ENCODE assay signal across 9 cellular contexts in the genomic region with DNA sequence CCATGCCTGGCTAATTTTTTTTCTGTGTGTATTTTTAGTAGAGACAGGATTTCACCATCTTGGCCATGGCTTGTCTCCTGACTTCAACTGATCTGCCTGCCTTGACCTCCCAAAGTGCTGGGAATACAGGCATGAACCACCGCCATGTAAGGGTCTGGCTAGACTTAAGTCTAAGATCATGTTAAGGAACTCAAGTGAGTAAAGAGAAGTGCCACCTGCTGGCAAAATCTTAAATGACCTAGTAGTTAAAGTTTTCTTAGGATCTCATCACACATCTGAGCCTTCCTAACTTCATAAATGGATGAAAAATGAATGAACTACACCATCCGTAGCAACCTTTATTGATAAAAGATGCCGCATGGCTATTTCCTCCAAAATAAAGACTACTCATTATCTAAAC. TPM values are rescaled to one million over a fixed set of nuclear protein-coding genes. Genes with fewer than 3 reads are reported as not detected.
DNase-seq lines count a peak whose midpoint lies in the region; ATAC-seq, FAIRE-seq and TF ChIP-seq lines count a peak whose summit lies in the region.
"Had no signal": no experiment of that assay in that cellular context is flagged by ENCODE, and none has a peak within 500 bp of the region (broad histone marks: within the 10 kb centered on the region; RNA-seq: fewer than 3 reads in every experiment).

No MANE protein-coding gene starts in this region.

- no peak overlapping the region for H2BK5ac ChIP-seq in neuronal stem cell (ENCODE audit: low read length)

- no CpG with 5 or more reads among the region's 3 CpGs for WGBS in neuronal stem cell (ENCODE audit: extremely low coverage in 2 of 2, insufficient read length in 2 of 2, insufficient replicate concordance in 1 of 2), 2 donors

- H4K8ac ChIP-seq in neuronal stem cell (ENCODE audit: low read depth, low read length) = no peak overlapping the region

- BruUV-seq in Calu3 (replicated peaks; lab: Mats Ljungman, UMichigan) = no TSS peak

- intact Hi-C loops in Calu3 (cut with micrococcal nuclease; ENCODE audit: unreplicated experiment) = loop anchor here (1.0 kb wide), 2 partner anchors 119 to 566 kb away; no protein-coding TSS in a partner anchor

- H3K4me1 Mint-ChIP-seq in Calu3 (ENCODE audit: low read depth, unreplicated experiment) = peaks cover 5% of the 10 kb centered on the region

- H3K27ac ChIP-seq in RWPE2 (ENCODE audit: poor library complexity, severe bottlenecking) (no peak overlapping the region), neuronal stem cell (replicated peaks; ENCODE audit: low read length) (no peak overlapping the region)
- H3K27ac ChIP-seq: thoracic aorta had no signal

- TF ChIP-seq POLR2A in H54 (IDR thresholded peaks at IDR 0.05; ENCODE audit: low read depth, low read length) = no peak

- H3K27me3 Mint-ChIP-seq in Calu3 (ENCODE audit: unreplicated experiment) = no peaks in the 10 kb centered on the region

- H4K91ac ChIP-seq in neuronal stem cell (ENCODE audit: low read depth, low read length, poor library complexity) = no peak overlapping the region

- no peak for ATAC-seq in RWPE2 (ENCODE audit: low read depth)

- TF ChIP-seq CTCF in Calu3 (IDR thresholded peaks at IDR 0.05; ENCODE audit: unreplicated experiment) (peak; percentile 24), RWPE2 (IDR thresholded peaks at IDR 0.05; ENCODE audit: poor library complexity, severe bottlenecking) (peak; percentile 58)

- no peak overlapping the region for H2BK120ac ChIP-seq in neuronal stem cell (ENCODE audit: low read depth, low read length)

- H2AK5ac ChIP-seq in neuronal stem cell (ENCODE audit: low read depth, low read length) = no peak overlapping the region

- H3K4me2 ChIP-seq in neuronal stem cell (ENCODE audit: insufficient read depth, low read length, poor library complexity, severe bottlenecking) = no peak overlapping the region

- CTCF ChIA-PET in Calu3 (lab: Charles Lee) = no interaction called here

- H3K4me3 ChIP-seq in RWPE2 (ENCODE audit: severe bottlenecking) (no peak overlapping the region), neuronal stem cell (ENCODE audit: low read length in 2 of 2) (no peak overlapping the region)
- H3K4me3 ChIP-seq: thoracic aorta had no signal

- FAIRE-seq in H54 (lab: Jason Lieb, UNC) = no peak

- no peak overlapping the region for H3K4ac ChIP-seq in neuronal stem cell (ENCODE audit: low read length)

- peak; percentile 45 for DNase-seq in Calu3
- peak; percentile 55 for DNase-seq in H54 (ENCODE audit: insufficient read length, low spot score)
- no peak for DNase-seq in RWPE2 (ENCODE audit: low spot score)
- peak; percentile 32 for DNase-seq in iPS-NIHi11 (ENCODE audit: low spot score)
- DNase-seq in NCI-H1436 (lab: John Stamatoyannopoulos, UW) = no peak
- DNase-seq in NCI-H524 treated with DMSO at 0.1 percent for 48 hours (lab: John Stamatoyannopoulos, UW) = no peak
- no peak for DNase-seq in neuronal stem cell (ENCODE audit: low spot score)
- DNase-seq in NCI-H446 (lab: John Stamatoyannopoulos, UW) = no peak

- no peak overlapping the region for H3K4me3 Mint-ChIP-seq in Calu3 (ENCODE audit: low read depth, unreplicated experiment)

- H3K9ac ChIP-seq in neuronal stem cell (ENCODE audit: low read depth, low read length, poor library complexity) = no peak overlapping the region

- no peak overlapping the region for H3K27ac Mint-ChIP-seq in Calu3 (ENCODE audit: unreplicated experiment)

- H3K36me3 Mint-ChIP-seq in Calu3 (ENCODE audit: insufficient read depth, unreplicated experiment) = peaks cover 5% of the 10 kb centered on the region

- no peak overlapping the region for H2BK12ac ChIP-seq in neuronal stem cell (ENCODE audit: low read length)

- H3K14ac ChIP-seq in neuronal stem cell (ENCODE audit: low read length) = no peak overlapping the region

- no peak overlapping the region for H3K23ac ChIP-seq in neuronal stem cell (ENCODE audit: low read depth, low read length, poor library complexity)

- H3K9me3 Mint-ChIP-seq in Calu3 (ENCODE audit: low read depth, unreplicated experiment) = no peaks in the 10 kb centered on the region

- H3K79me1 ChIP-seq in neuronal stem cell (ENCODE audit: low read depth, low read length) = no peaks in the 10 kb centered on the region

- no peak overlapping the region for H2AFZ ChIP-seq in neuronal stem cell (ENCODE audit: low read length)

- H3K27me3 ChIP-seq in RWPE2 (ENCODE audit: insufficient read depth, poor library complexity, severe bottlenecking) (no peaks in the 10 kb centered on the region), neuronal stem cell (ENCODE audit: control insufficient read depth in 3 of 3, insufficient read depth in 3 of 3, low read depth in 1 of 3, low read length in 3 of 3) (no peaks in the 10 kb centered on the region)

- H3K4me1 ChIP-seq in RWPE2 (ENCODE audit: insufficient read depth, poor library complexity, severe bottlenecking) (peaks cover 4% of the 10 kb centered on the region), neuronal stem cell (ENCODE audit: control insufficient read depth in 2 of 2, insufficient read depth in 1 of 2, low read depth in 1 of 2, low read length in 2 of 2) (no peaks in the 10 kb centered on the region)

- no peak overlapping the region for H3K18ac ChIP-seq in neuronal stem cell (ENCODE audit: low read length)

- no peaks in the 10 kb centered on the region for H3K36me3 ChIP-seq in RWPE2 (ENCODE audit: low read depth)
- H3K36me3 ChIP-seq in neuronal stem cell (replicated peaks in 1 of 2; ENCODE audit: control insufficient read depth in 2 of 2, insufficient read depth in 2 of 2, low read length in 2 of 2) = no peaks in the 10 kb centered on the region
- H3K36me3 ChIP-seq: thoracic aorta had no signal

- no peaks in the 10 kb centered on the region for H3K9me3 ChIP-seq in RWPE2 (ENCODE audit: severe bottlenecking)
- no peaks in the 10 kb centered on the region for H3K9me3 ChIP-seq in neuronal stem cell (replicated peaks in 1 of 2; ENCODE audit: control insufficient read depth in 2 of 2, insufficient read depth in 1 of 2, low read depth in 1 of 2, low read length in 2 of 2)
- H3K9me3 ChIP-seq: thoracic aorta had no signal

- no peak overlapping the region for H2BK15ac ChIP-seq in neuronal stem cell (ENCODE audit: low read length)

RNA-seq across cellular contexts. Expression of gene C12orf56, which starts 1.7 kb away (rescaled TPM):
- total RNA-seq in Calu3 (2022) = 3.8 and 4.7 TPM in 2 replicates
- 0.18 TPM for polyA plus RNA-seq in neuronal stem cell (2013, experiment 1 of 2)
- 0.11 TPM for polyA plus RNA-seq in neuronal stem cell (2013, experiment 2 of 2)
- total RNA-seq: thoracic aorta had no signal

RNA-seq across cellular contexts. Expression of gene XPOT, which starts 12.0 kb away (rescaled TPM):
- total RNA-seq in Calu3 (2022) = 125 and 140 TPM in 2 replicates
- polyA plus RNA-seq in neuronal stem cell (2013, experiment 1 of 2) = 53.2 TPM
- 54.6 TPM for polyA plus RNA-seq in neuronal stem cell (2013, experiment 2 of 2)

RNA-seq across cellular contexts. Expression of gene TBK1, which starts 59.7 kb away (rescaled TPM):
- total RNA-seq in Calu3 (2022) = 40.4 and 42.9 TPM in 2 replicates
- polyA plus RNA-seq in neuronal stem cell (2013, experiment 1 of 2) = 15.8 TPM
- polyA plus RNA-seq in neuronal stem cell (2013, experiment 2 of 2) = 15.4 TPM

Comparison
In these comparisons a context has a peak if more than half of its experiments do, and no peak if none do; other contexts are left out.
1. DNase-seq: peak in Calu3 (single experiment), H54 (single experiment) and iPS-NIHi11 (single experiment); none in RWPE2 (single experiment), NCI-H1436 (single experiment), NCI-H524 treated with DMSO at 0.1 percent for 48 hours (single experiment), neuronal stem cell (single experiment) and NCI-H446 (0 of 2).